13 cellular contexts compared by ENCODE assay signal in genomic region chr10:43689007-43689491, GRCh38. TPM values are rescaled to one million over a fixed set of nuclear protein-coding genes. Genes with fewer than 3 reads are reported as not detected.
DNase-seq lines count a peak whose midpoint lies in the region; ATAC-seq and TF ChIP-seq lines count a peak whose summit lies in the region.
"Had no signal": no experiment of that assay in that cellular context is flagged by ENCODE, and none has a peak within 500 bp of the region (broad histone marks: within the 10 kb centered on the region; RNA-seq: fewer than 3 reads in every experiment).

No MANE protein-coding gene starts in this region.

- no peaks in the 10 kb centered on the region for H3K36me3 ChIP-seq in stomach
- H3K36me3 ChIP-seq: prostate gland, SJCRH30 had no signal

- peak overlapping the region; percentile 48 for H3K4me3 ChIP-seq in astrocyte of the cerebellum (ENCODE audit: low read depth, low read length)
- peak overlapping the region; percentile 50 to 60 (median 56) for H3K4me3 ChIP-seq in stomach
- H3K4me3 ChIP-seq: SJCRH30 had no signal

- H3K27ac ChIP-seq in stomach: peak overlapping the region in 3 of 5 donors; percentile 77 to 86 (median 80)
- H3K27ac ChIP-seq: foreskin keratinocyte, SJCRH30 had no signal

- peak overlapping the region; percentile 9 for H3K27ac Mint-ChIP-seq in activated CD4-positive, alpha-beta T cell treated with anti-CD3 and anti-CD28 coated beads, Interleukin-2, amount 10 ng/mL, durations not matched to agents 24 days and 14 days
- H3K27ac Mint-ChIP-seq in memory B cell: no peak overlapping the region

- H3K9me3 ChIP-seq in stomach: no peaks in the 10 kb centered on the region
- H3K9me3 ChIP-seq: prostate gland, SJCRH30 had no signal

- peaks cover 9% of the 10 kb centered on the region for H3K4me1 Mint-ChIP-seq in activated CD4-positive, alpha-beta T cell treated with anti-CD3 and anti-CD28 coated beads, Interleukin-2, amount 10 ng/mL, durations not matched to agents 24 days and 14 days
- H3K4me1 Mint-ChIP-seq in memory B cell: no peaks in the 10 kb centered on the region

- TF ChIP-seq CTCF in astrocyte of the cerebellum (IDR thresholded peaks at IDR 0.05; ENCODE audit: low read depth, low read length, missing control alignments) (no peak), stomach (IDR thresholded peaks at IDR 0.05) (no peak)

- in situ Hi-C loops in astrocyte of the cerebellum (cut with HindIII; ENCODE audit: low sequenced_read_pairs): loop anchor here (25.0 kb wide), 1 partner anchor 1173 kb away; no protein-coding TSS in a partner anchor

- no peaks in the 10 kb centered on the region for H3K9me3 Mint-ChIP-seq in activated CD4-positive, alpha-beta T cell treated with anti-CD3 and anti-CD28 coated beads, Interleukin-2, amount 10 ng/mL, durations not matched to agents 24 days and 14 days
- H3K9me3 Mint-ChIP-seq in memory B cell: no peaks in the 10 kb centered on the region

- H3K27me3 Mint-ChIP-seq in activated CD4-positive, alpha-beta T cell treated with anti-CD3 and anti-CD28 coated beads, Interleukin-2, amount 10 ng/mL, durations not matched to agents 24 days and 14 days: peaks cover 33% of the 10 kb centered on the region
- H3K27me3 Mint-ChIP-seq in memory B cell: peaks cover 24% of the 10 kb centered on the region

- WGBS in stomach, 5 donors: 58 to 74% (median 67%) methylated on average over 23 to 25 of the region's 25 CpGs

- H3K36me3 Mint-ChIP-seq in activated CD4-positive, alpha-beta T cell treated with anti-CD3 and anti-CD28 coated beads, Interleukin-2, amount 10 ng/mL, durations not matched to agents 24 days and 14 days (ENCODE audit: low read depth): no peaks in the 10 kb centered on the region
- H3K36me3 Mint-ChIP-seq in memory B cell: no peaks in the 10 kb centered on the region

- TF ChIP-seq EP300 in stomach (IDR thresholded peaks at IDR 0.05): no peak

- no peak for TF ChIP-seq POLR2A in stomach (IDR thresholded peaks at IDR 0.05)

- no peak for ATAC-seq in memory B cell (ENCODE audit: low read depth)

- intact Hi-C loops in activated CD4-positive, alpha-beta T cell treated with anti-CD3 and anti-CD28 coated beads, Interleukin-2, amount 10 ng/mL, durations not matched to agents 24 days and 14 days (cut with micrococcal nuclease): no loop called here
- intact Hi-C loops in stomach (cut with DNase I; ENCODE audit: low total_unique reads): loop anchor here (5.0 kb wide), 1 partner anchor 698 kb away; the partner anchor contains the start of gene CXCL12

- H3K27me3 ChIP-seq in stomach: no peaks in the 10 kb centered on the region
- H3K27me3 ChIP-seq: SJCRH30 had no signal

- DNase-seq in activated CD4-positive, alpha-beta T cell treated with anti-CD3 and anti-CD28 coated beads, Interleukin-2, amount 10 ng/mL, durations not matched to agents 24 days and 14 days: no peak
- no peak for DNase-seq in activated CD4-positive, alpha-beta T cell treated with anti-CD3 and anti-CD28 coated beads for 4 hours
- DNase-seq in astrocyte of the cerebellum (ENCODE audit: low read depth) (no peak), memory B cell (ENCODE audit: low spot score in 2 of 2) (no peak), stomach (no peak), DMS53 (lab: John Stamatoyannopoulos, UW) (no peak), NCI-H187 treated with DMSO at 0.1 percent for 48 hours (lab: John Stamatoyannopoulos, UW) (no peak), NCI-H1105 treated with DMSO at 0.1 percent for 48 hours (lab: John Stamatoyannopoulos, UW) (no peak)
- DNase-seq: ACHN, NCI-H1930, SJCRH30 had no signal

- peak overlapping the region; percentile 87 for H3K4me3 Mint-ChIP-seq in activated CD4-positive, alpha-beta T cell treated with anti-CD3 and anti-CD28 coated beads, Interleukin-2, amount 10 ng/mL, durations not matched to agents 24 days and 14 days
- H3K4me3 Mint-ChIP-seq in memory B cell: peak overlapping the region; percentile 70

- H3K4me1 ChIP-seq in stomach: peaks cover 9 to 32% (median 13%) of the 10 kb centered on the region in 4 donors
- H3K4me1 ChIP-seq: foreskin keratinocyte, prostate gland, SJCRH30 had no signal

RNA-seq across cellular contexts. Expression of gene ZNF32, which starts 40.4 kb away (rescaled TPM):
- total RNA-seq in activated CD4-positive, alpha-beta T cell treated with anti-CD3 and anti-CD28 coated beads, Interleukin-2, amount 10 ng/mL, durations not matched to agents 24 days and 14 days: 14.9 and 15.2 TPM in 2 replicates
- total RNA-seq in stomach: 10 to 100 TPM in 4 of 5 donors, 1 to 10 TPM in 1; 8.7 to 75.9 (median 34.5) TPM
- 10 to 100 TPM; 52.9 to 60.0 (median 56.8) TPM for polyA plus RNA-seq in stomach
